In the genomic region with DNA sequence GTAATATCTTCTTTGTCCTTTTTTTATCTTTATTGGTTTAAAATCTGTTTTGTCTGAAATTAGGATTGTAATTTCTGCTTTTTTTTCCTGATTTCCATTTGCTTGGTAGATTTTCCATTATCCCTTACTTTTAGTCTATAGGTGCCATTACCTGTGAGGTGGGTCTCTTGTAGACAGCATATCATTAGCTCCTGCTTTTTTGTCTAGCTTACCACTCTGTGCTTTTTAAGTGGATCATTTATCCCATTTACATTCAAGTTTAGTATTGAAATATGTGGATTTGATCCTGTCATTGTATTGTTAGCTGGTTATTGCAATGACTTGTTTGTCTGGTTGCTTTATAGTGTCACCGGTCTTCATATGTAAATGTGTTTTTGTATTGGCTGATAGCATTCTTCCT, we compare ENCODE assay signal across 30 cellular contexts.
"Had no signal": no experiment of that assay in that cellular context is flagged by ENCODE, and none has a peak within 500 bp of the region (broad histone marks: within the 10 kb centered on the region; RNA-seq: fewer than 3 reads in every experiment).

No MANE protein-coding gene starts in this region.

- DNase-seq: activated effector memory CD4-positive, alpha-beta T cell treated with anti-CD3 and anti-CD28 coated beads, Interleukin-2, amount 50 U/mL, for 16 hours; activated effector memory CD4-positive, alpha-beta T cell treated with Interleukin-2 at 50 U/mL for 16 hours; activated gamma-delta T cell; activated gamma-delta T cell treated with Interleukin-2 at 50 U/mL for 16 hours; activated naive CD4-positive, alpha-beta T cell; activated naive CD4-positive, alpha-beta T cell treated with anti-CD3 and anti-CD28 coated beads for 36 hours; activated naive CD4-positive, alpha-beta T cell treated with anti-CD3 and anti-CD28 coated beads, Interleukin-2, amount 10 ng/mL, durations not matched to agents 7 days and 5 days; activated naive CD4-positive, alpha-beta T cell treated with anti-CD3 and anti-CD28 coated beads, Interleukin-2, amount 50 U/mL, for 16 hours; activated naive CD4-positive, alpha-beta T cell treated with Interleukin-2 at 50 U/mL for 16 hours; activated naive CD8-positive, alpha-beta T cell treated with anti-CD3 and anti-CD28 coated beads for 36 hours; activated naive CD8-positive, alpha-beta T cell treated with anti-CD3 and anti-CD28 coated beads, Interleukin-2, amount 10 ng/mL, durations not matched to agents 7 days and 5 days; activated naive CD8-positive, alpha-beta T cell treated with anti-CD3 and anti-CD28 coated beads, Interleukin-2, amount 50 U/mL, for 24 hours; activated T-cell treated with anti-CD3 and anti-CD28 coated beads, Interleukin-2, amount 50 U/mL, for 1 hour; activated T-cell treated with anti-CD3 and anti-CD28 coated beads, Interleukin-2, amount 50 U/mL, for 24 hours; activated T-cell treated with anti-CD3 and anti-CD28 coated beads, Interleukin-2, amount 50 U/mL, for 4 hours; activated T-cell treated with anti-CD3 and anti-CD28 coated beads, Interleukin-2, amount 50 U/mL, for 48 hours; activated T-cell treated with anti-CD3 and anti-CD28 coated beads, Interleukin-2, amount 50 U/mL, for 72 hours; adrenal gland; amniotic stem cell; amygdala; anterior cingulate cortex; aorta; body of pancreas; brain microvascular endothelial cell; caudate nucleus; central memory CD4-positive, alpha-beta T cell; cerebellar nuclear complex had no signal

- H3K27ac ChIP-seq: adrenal gland, ascending aorta, body of pancreas, brain microvascular endothelial cell, breast epithelium, cardiac muscle cell had no signal

- H3K4me1 ChIP-seq: adrenal gland, ascending aorta, body of pancreas, breast epithelium had no signal

- H3K4me3 ChIP-seq: adrenal gland, ascending aorta, body of pancreas, breast epithelium, cardiac muscle cell had no signal

- H3K36me3 ChIP-seq: adrenal gland, ascending aorta, brain microvascular endothelial cell, breast epithelium, cardiac muscle cell had no signal
